28 cellular contexts compared by ENCODE assay signal in the genomic region with DNA sequence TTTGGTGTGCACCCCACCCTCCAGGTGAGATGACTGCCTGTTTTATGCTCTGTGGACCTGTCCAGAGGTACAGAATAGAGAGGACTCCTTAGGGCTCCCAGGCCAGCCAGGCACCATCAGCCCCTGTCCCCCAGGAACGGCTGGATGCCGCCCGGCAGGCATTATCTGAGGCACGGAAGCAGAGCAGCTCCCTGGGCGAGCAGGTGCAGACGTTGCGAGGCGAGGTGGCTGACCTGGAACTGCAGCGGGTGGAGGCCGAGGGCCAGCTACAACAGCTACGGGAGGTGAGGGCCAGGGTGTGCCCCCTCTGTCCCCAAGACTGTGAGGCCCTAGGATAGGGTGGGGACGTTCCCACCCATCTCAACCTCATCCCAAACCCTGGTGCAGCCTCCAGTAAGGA. TPM values are rescaled to one million over a fixed set of nuclear protein-coding genes. Genes with fewer than 3 reads are reported as not detected.
"Had no signal": no experiment of that assay in that cellular context is flagged by ENCODE, and none has a peak within 500 bp of the region (broad histone marks: within the 10 kb centered on the region; RNA-seq: fewer than 3 reads in every experiment).

No MANE protein-coding gene starts in this region.

- H3K27me3 Mint-ChIP-seq: dendritic cell treated with granulocyte-macrophage colony-stimulating factor and Interleukin-4, amounts not matched to agents 40 ng/mL and 50 ng/mL, for 4 days; naive B cell; natural killer cell treated with Interleukin-12 subunit alpha and Interleukin-12 subunit beta and Interleukin-15 and Interleukin-18, amount 100 ng/mL, for 72 hours; stimulated activated naive B cell treated with anti-CD40 and anti-IgM and Interleukin-4, amounts not matched to agents 10 μg/mL and 1 μg/mL and 100 μg/mL, for 72 hours; stimulated activated naive CD8-positive, alpha-beta T cell treated with anti-CD3 and anti-CD28 coated beads, Interleukin-15, Interleukin-2, amounts not matched to agents 100 ng/mL and 50 ng/mL, for 24 hours had no signal

- H3K4me3 ChIP-seq: colonic mucosa, esophagus muscularis mucosa, gastroesophageal sphincter, heart left ventricle, hepatocyte, left lung, mucosa of descending colon, pancreas, right lobe of liver, thoracic aorta, tibial nerve, upper lobe of right lung, uterus had no signal

- H3K4me2 ChIP-seq: hepatocyte had no signal

- ATAC-seq: foreskin keratinocyte; gastroesophageal sphincter; heart left ventricle; left cardiac atrium; left lung; mucosa of descending colon; natural killer cell treated with Interleukin-12 subunit alpha and Interleukin-12 subunit beta and Interleukin-15 and Interleukin-18, amount 100 ng/mL, for 72 hours; pancreas; right lobe of liver; stimulated activated naive B cell treated with anti-CD40 and anti-IgM and Interleukin-4, amounts not matched to agents 10 μg/mL and 1 μg/mL and 100 μg/mL, for 72 hours; upper lobe of right lung had no signal

- H3K9me3 ChIP-seq: colonic mucosa, esophagus muscularis mucosa, gastroesophageal sphincter, heart left ventricle, left lung, mucosa of descending colon, pancreas, right lobe of liver, thoracic aorta, tibial nerve, upper lobe of right lung, uterus had no signal

- H3K4me1 ChIP-seq: colonic mucosa, foreskin keratinocyte, pancreas, right lobe of liver had no signal

- H3K27ac ChIP-seq: colonic mucosa, esophagus muscularis mucosa, foreskin keratinocyte, gastroesophageal sphincter, heart left ventricle, hepatocyte, left lung, pancreas, right lobe of liver, thoracic aorta, tibial nerve, upper lobe of right lung, uterus had no signal

- H3K27me3 ChIP-seq: colonic mucosa, esophagus muscularis mucosa, foreskin keratinocyte, gastroesophageal sphincter, heart left ventricle, hepatocyte, left lung, pancreas, right lobe of liver, tibial nerve, upper lobe of right lung, uterus had no signal

- H3K79me2 ChIP-seq: hepatocyte had no signal

- H2AFZ ChIP-seq: hepatocyte had no signal

- H3K27ac Mint-ChIP-seq: dendritic cell treated with granulocyte-macrophage colony-stimulating factor and Interleukin-4, amounts not matched to agents 40 ng/mL and 50 ng/mL, for 4 days; natural killer cell treated with Interleukin-12 subunit alpha and Interleukin-12 subunit beta and Interleukin-15 and Interleukin-18, amount 100 ng/mL, for 72 hours; stimulated activated naive B cell treated with anti-CD40 and anti-IgM and Interleukin-4, amounts not matched to agents 10 μg/mL and 1 μg/mL and 100 μg/mL, for 72 hours; stimulated activated naive CD8-positive, alpha-beta T cell treated with anti-CD3 and anti-CD28 coated beads, Interleukin-15, Interleukin-2, amounts not matched to agents 100 ng/mL and 50 ng/mL, for 24 hours had no signal

- H3K36me3 Mint-ChIP-seq: natural killer cell treated with Interleukin-12 subunit alpha and Interleukin-12 subunit beta and Interleukin-15 and Interleukin-18, amount 100 ng/mL, for 72 hours had no signal

- DNase-seq: colonic mucosa; effector CD8-positive, alpha-beta T cell; foreskin keratinocyte; heart left ventricle; kidney; left cardiac atrium; left lung; mesenchymal stem cell; mucosa of descending colon; naive B cell; occipital lobe; right lobe of liver; small intestine; stimulated activated CD4-positive, alpha-beta T cell treated with anti-CD3 and anti-CD28 coated beads, Interleukin-15, amount 100 ng/mL, for 24 hours; stimulated activated CD4-positive, alpha-beta T cell treated with anti-CD3 and anti-CD28 coated beads, Interleukin-2, amount 100 ng/mL, for 48 hours; stimulated activated naive B cell treated with anti-CD40 and anti-IgM and Interleukin-4, amounts not matched to agents 10 μg/mL and 1 μg/mL and 100 μg/mL, for 72 hours; upper lobe of right lung; uterus had no signal

- H3K36me3 ChIP-seq: colonic mucosa, right lobe of liver, uterus had no signal

- H3K4me3 Mint-ChIP-seq: dendritic cell treated with granulocyte-macrophage colony-stimulating factor and Interleukin-4, amounts not matched to agents 40 ng/mL and 50 ng/mL, for 4 days; mesothelial cell of epicardium; naive B cell; natural killer cell treated with Interleukin-12 subunit alpha and Interleukin-12 subunit beta and Interleukin-15 and Interleukin-18, amount 100 ng/mL, for 72 hours; stimulated activated naive B cell treated with anti-CD40 and anti-IgM and Interleukin-4, amounts not matched to agents 10 μg/mL and 1 μg/mL and 100 μg/mL, for 72 hours; stimulated activated naive CD8-positive, alpha-beta T cell treated with anti-CD3 and anti-CD28 coated beads, Interleukin-15, Interleukin-2, amounts not matched to agents 100 ng/mL and 50 ng/mL, for 24 hours had no signal

- H3K9me3 Mint-ChIP-seq: dendritic cell treated with granulocyte-macrophage colony-stimulating factor and Interleukin-4, amounts not matched to agents 40 ng/mL and 50 ng/mL, for 4 days; mesothelial cell of epicardium; naive B cell; natural killer cell treated with Interleukin-12 subunit alpha and Interleukin-12 subunit beta and Interleukin-15 and Interleukin-18, amount 100 ng/mL, for 72 hours; stimulated activated naive B cell treated with anti-CD40 and anti-IgM and Interleukin-4, amounts not matched to agents 10 μg/mL and 1 μg/mL and 100 μg/mL, for 72 hours; stimulated activated naive CD8-positive, alpha-beta T cell treated with anti-CD3 and anti-CD28 coated beads, Interleukin-15, Interleukin-2, amounts not matched to agents 100 ng/mL and 50 ng/mL, for 24 hours had no signal

RNA-seq across cellular contexts. Expression of gene MFAP2, which starts 10.8 kb away (rescaled TPM):
- total RNA-seq: natural killer cell treated with Interleukin-12 subunit alpha and Interleukin-12 subunit beta and Interleukin-15 and Interleukin-18, amount 100 ng/mL, for 72 hours had no signal
